In genomic region chr7:140190588-140190987, GRCh38 we compare ENCODE assay signal across 18 cellular contexts.
"Had no signal": no experiment of that assay in that cellular context is flagged by ENCODE, and none has a peak within 500 bp of the region (broad histone marks: within the 10 kb centered on the region; RNA-seq: fewer than 3 reads in every experiment).

No MANE protein-coding gene starts in this region.

- H3K27ac Mint-ChIP-seq: IgD-negative memory B cell had no signal

- H3K9me3 ChIP-seq: SK-N-SH had no signal

- DNase-seq: KBM-7, MV-4-11, NCI-H1048, NCI-H1105, NCI-H1417, NCI-H1436 treated with DMSO at 0.1 percent for 48 hours, NCI-H1694, NCI-H187 treated with DMSO at 0.1 percent for 48 hours, NCI-H2029 treated with DMSO at 0.1 percent for 48 hours, NCI-H2171 treated with DMSO at 0.1 percent for 48 hours, NCI-H345, NCI-H446 treated with DMSO at 0.1 percent for 48 hours, NCI-H510A treated with DMSO at 0.1 percent for 48 hours, NCI-H526, RPMI8226, SHP77, SK-N-SH had no signal

- H3K4me3 Mint-ChIP-seq: IgD-negative memory B cell had no signal
